ENCODE assay signal across 12 cellular contexts in the genomic region with DNA sequence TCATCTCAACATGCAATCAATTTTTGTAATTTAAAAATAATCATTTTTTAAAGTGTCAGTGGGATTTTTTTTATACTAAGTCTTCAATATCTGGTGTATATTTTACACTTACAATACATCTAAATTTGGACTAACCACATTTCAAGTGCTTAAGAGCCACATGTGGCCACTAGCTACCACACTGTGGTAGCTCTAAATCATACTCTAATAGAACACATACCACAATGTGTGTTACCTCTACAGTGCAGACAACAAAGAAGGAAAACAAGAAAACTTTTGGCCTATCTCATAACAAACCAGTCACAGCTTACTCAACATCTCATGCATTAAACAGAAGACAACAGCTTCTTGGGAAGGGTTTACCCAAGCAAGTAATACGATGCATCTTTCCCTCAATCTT. TPM values are rescaled to one million over a fixed set of nuclear protein-coding genes. Genes with fewer than 3 reads are reported as not detected.
A peak's percentile ranks its signal among the peaks of the same experiment; 100 is the strongest.
DNase-seq lines count a peak whose midpoint lies in the region; ATAC-seq, FAIRE-seq and TF ChIP-seq lines count a peak whose summit lies in the region.
"Had no signal": no experiment of that assay in that cellular context is flagged by ENCODE, and none has a peak within 500 bp of the region (broad histone marks: within the 10 kb centered on the region; RNA-seq: fewer than 3 reads in every experiment).

No MANE protein-coding gene starts in this region.

- H3K27ac Mint-ChIP-seq in progenitor cell of endocrine pancreas = peak overlapping the region; percentile 38
- H3K27ac Mint-ChIP-seq in activated CD4-positive, alpha-beta memory T cell treated with anti-CD3 and anti-CD28 coated beads for 36 hours = no peak overlapping the region
- no peak overlapping the region for H3K27ac Mint-ChIP-seq in activated T-helper 17 cell treated with anti-CD3 and anti-CD28 coated beads, Interleukin-2, amount 50 U/mL, for 72 hours

- ATAC-seq in GM18508 (IDR thresholded peaks at IDR 0.05; ENCODE audit: insufficient read depth, unreplicated experiment) = peak; percentile 37
- ATAC-seq in GM21447 (IDR thresholded peaks at IDR 0.05; ENCODE audit: unreplicated experiment) = peak; percentile 34
- ATAC-seq in HG03280 (IDR thresholded peaks at IDR 0.05; ENCODE audit: unreplicated experiment) = peak; percentile 36
- no peak for ATAC-seq in activated T-helper 17 cell treated with anti-CD3 and anti-CD28 coated beads, Interleukin-2, amount 50 U/mL, for 72 hours (replicated peaks)
- ATAC-seq: activated CD4-positive, CD25-positive, alpha-beta regulatory T cell treated with anti-CD3 and anti-CD28 coated beads, Interleukin-2, amount 50 U/mL, for 24 hours; SK-N-SH treated with all-trans-retinoic acid at 6 μM for 48 hours had no signal

- DNase-seq in progenitor cell of endocrine pancreas (ENCODE audit: low spot score, unreplicated experiment) (no peak), RCC 7860 (ENCODE audit: low spot score) (no peak)
- DNase-seq in activated CD4-positive, alpha-beta memory T cell treated with anti-CD3 and anti-CD28 coated beads for 36 hours = no peak
- DNase-seq: anterior cingulate cortex, Karpas-422, NCI-H2029 had no signal

- POLR2A ChIA-PET in activated CD4-positive, alpha-beta memory T cell treated with anti-CD3 and anti-CD28 coated beads for 36 hours (lab: Charles Lee) = interaction anchor here (0.8 kb wide), 1 partner anchor 203 kb away, joined by 3 read pairs; no protein-coding TSS in a partner anchor

- peaks cover 36% of the 10 kb centered on the region for H3K36me3 Mint-ChIP-seq in progenitor cell of endocrine pancreas (ENCODE audit: insufficient read depth)
- peaks cover 34% of the 10 kb centered on the region for H3K36me3 Mint-ChIP-seq in activated CD4-positive, alpha-beta memory T cell treated with anti-CD3 and anti-CD28 coated beads for 36 hours
- peaks cover 30% of the 10 kb centered on the region for H3K36me3 Mint-ChIP-seq in activated T-helper 17 cell treated with anti-CD3 and anti-CD28 coated beads, Interleukin-2, amount 50 U/mL, for 72 hours (ENCODE audit: low read depth)

- no peak overlapping the region for H3K4me3 Mint-ChIP-seq in progenitor cell of endocrine pancreas (ENCODE audit: low read depth)
- no peak overlapping the region for H3K4me3 Mint-ChIP-seq in activated CD4-positive, alpha-beta memory T cell treated with anti-CD3 and anti-CD28 coated beads for 36 hours
- no peak overlapping the region for H3K4me3 Mint-ChIP-seq in activated T-helper 17 cell treated with anti-CD3 and anti-CD28 coated beads, Interleukin-2, amount 50 U/mL, for 72 hours

- TF ChIP-seq CTCF in progenitor cell of endocrine pancreas (IDR thresholded peaks at IDR 0.05; ENCODE audit: unreplicated experiment) = no peak

- H3K4me1 Mint-ChIP-seq in progenitor cell of endocrine pancreas (ENCODE audit: low read depth) = peaks cover 7% of the 10 kb centered on the region
- H3K4me1 Mint-ChIP-seq in activated CD4-positive, alpha-beta memory T cell treated with anti-CD3 and anti-CD28 coated beads for 36 hours (ENCODE audit: low read depth) = peaks cover 29% of the 10 kb centered on the region
- H3K4me1 Mint-ChIP-seq in activated T-helper 17 cell treated with anti-CD3 and anti-CD28 coated beads, Interleukin-2, amount 50 U/mL, for 72 hours = peaks cover 7% of the 10 kb centered on the region

- H3K9me3 Mint-ChIP-seq in progenitor cell of endocrine pancreas (ENCODE audit: low read depth) = peaks cover 21% of the 10 kb centered on the region
- peaks cover 15% of the 10 kb centered on the region for H3K9me3 Mint-ChIP-seq in activated CD4-positive, alpha-beta memory T cell treated with anti-CD3 and anti-CD28 coated beads for 36 hours
- peaks cover 6% of the 10 kb centered on the region for H3K9me3 Mint-ChIP-seq in activated T-helper 17 cell treated with anti-CD3 and anti-CD28 coated beads, Interleukin-2, amount 50 U/mL, for 72 hours

- CTCF ChIA-PET in activated CD4-positive, alpha-beta memory T cell treated with anti-CD3 and anti-CD28 coated beads for 36 hours (lab: Charles Lee) = no interaction called here

- FAIRE-seq in RCC 7860 (lab: Jason Lieb, UNC) = no peak

- H3K27me3 Mint-ChIP-seq in progenitor cell of endocrine pancreas = no peaks in the 10 kb centered on the region
- no peaks in the 10 kb centered on the region for H3K27me3 Mint-ChIP-seq in activated CD4-positive, alpha-beta memory T cell treated with anti-CD3 and anti-CD28 coated beads for 36 hours
- H3K27me3 Mint-ChIP-seq in activated T-helper 17 cell treated with anti-CD3 and anti-CD28 coated beads, Interleukin-2, amount 50 U/mL, for 72 hours = no peaks in the 10 kb centered on the region

- intact Hi-C loops in activated CD4-positive, alpha-beta memory T cell treated with anti-CD3 and anti-CD28 coated beads for 36 hours (cut with micrococcal nuclease) = no loop called here

RNA-seq across cellular contexts. Expression of gene PIAS2, which starts 24.5 kb away (rescaled TPM):
- total RNA-seq in progenitor cell of endocrine pancreas = 36.3 and 42.6 TPM in 2 replicates
- total RNA-seq in activated CD4-positive, alpha-beta memory T cell treated with anti-CD3 and anti-CD28 coated beads for 36 hours = 10 to 100 TPM; 19.7 to 22.1 TPM
- 10 to 100 TPM; 20.0 to 27.3 TPM for total RNA-seq in activated T-helper 17 cell treated with anti-CD3 and anti-CD28 coated beads, Interleukin-2, amount 50 U/mL, for 72 hours

RNA-seq across cellular contexts. Expression of gene KATNAL2, which starts 24.6 kb away (rescaled TPM):
- total RNA-seq in progenitor cell of endocrine pancreas = 6.1 and 8.0 TPM in 2 replicates
- total RNA-seq in activated CD4-positive, alpha-beta memory T cell treated with anti-CD3 and anti-CD28 coated beads for 36 hours = under 1 TPM; 0.46 to 0.69 TPM
- under 1 TPM; 0.39 to 0.53 TPM for total RNA-seq in activated T-helper 17 cell treated with anti-CD3 and anti-CD28 coated beads, Interleukin-2, amount 50 U/mL, for 72 hours
